Comparison of ENCODE assay signal across 12 cellular contexts in genomic region chr6:125787791-125788190, GRCh38. TPM values are rescaled to one million over a fixed set of nuclear protein-coding genes. Genes with fewer than 3 reads are reported as not detected.
DNase-seq lines count a peak whose midpoint lies in the region; ATAC-seq and TF ChIP-seq lines count a peak whose summit lies in the region.
"Had no signal": no experiment of that assay in that cellular context is flagged by ENCODE, and none has a peak within 500 bp of the region (broad histone marks: within the 10 kb centered on the region; RNA-seq: fewer than 3 reads in every experiment).

No MANE protein-coding gene starts in this region.

- ATAC-seq in left ventricle myocardium superior (no peak), GM18502 (IDR thresholded peaks at IDR 0.05; ENCODE audit: poor library complexity, unreplicated experiment) (no peak)

- H3K4me3 ChIP-seq in cardiac muscle cell (no peak overlapping the region), epithelial cell of proximal tubule (ENCODE audit: low read depth, low read length) (no peak overlapping the region), tibial artery (no peak overlapping the region)

- H3K4me1 ChIP-seq in cardiac muscle cell (ENCODE audit: low read depth): peaks cover 8% of the 10 kb centered on the region
- H3K4me1 ChIP-seq in tibial artery: peaks cover 0 to 34% (median 18%) of the 10 kb centered on the region in 4 donors

- DNase-seq in cardiac muscle cell (ENCODE audit: low read depth in 1 of 2, low spot score in 1 of 2) (peak in 1 of 2 donors; percentile 75), left ventricle myocardium superior (no peak), NCI-H69 (lab: John Stamatoyannopoulos, UW) (peak; percentile 20), epithelial cell of proximal tubule (ENCODE audit: low read depth) (no peak), tibial artery (no peak), NCI-H510A treated with DMSO at 0.1 percent for 48 hours (lab: John Stamatoyannopoulos, UW) (no peak), NCI-H1105 (lab: John Stamatoyannopoulos, UW) (no peak)
- DNase-seq: activated T-cell treated with anti-CD3 and anti-CD28 coated beads, Interleukin-2, amount 50 U/mL, for 24 hours; DMS79 treated with DMSO at 0.1 percent for 48 hours; foreskin melanocyte had no signal

- intact Hi-C loops in left ventricle myocardium superior (cut with micrococcal nuclease) (no loop called here), tibial artery (cut with DNase I; ENCODE audit: low total_unique reads) (no loop called here)

- H3K9me3 ChIP-seq in cardiac muscle cell (ENCODE audit: low read depth) (no peaks in the 10 kb centered on the region), tibial artery (no peaks in the 10 kb centered on the region)

- no peaks in the 10 kb centered on the region for H3K27me3 ChIP-seq in cardiac muscle cell
- no peaks in the 10 kb centered on the region for H3K27me3 ChIP-seq in tibial artery

- H3K27ac ChIP-seq in cardiac muscle cell (no peak overlapping the region), tibial artery (peak overlapping the region; percentile 95 to 96)
- H3K27ac ChIP-seq: HL-60 had no signal

- no peaks in the 10 kb centered on the region for H3K36me3 ChIP-seq in cardiac muscle cell
- no peaks in the 10 kb centered on the region for H3K36me3 ChIP-seq in tibial artery

- TF ChIP-seq CTCF in cardiac muscle cell (IDR thresholded peaks at IDR 0.05; ENCODE audit: low read depth, low read length) (peak; percentile 41), epithelial cell of proximal tubule (conservative IDR thresholded peaks at IDR 0.05; ENCODE audit: low read depth, low read length) (peak; percentile 64), tibial artery (IDR thresholded peaks at IDR 0.05) (no peak)

RNA-seq across cellular contexts. Expression of gene NCOA7, which starts 3.0 kb away (rescaled TPM):
- 4.2 and 5.2 TPM in 2 replicates for total RNA-seq in cardiac muscle cell
- polyA plus RNA-seq in cardiac muscle cell: 5.3 and 5.8 TPM in 2 replicates
- 10.2 TPM for total RNA-seq in left ventricle myocardium superior
- 8.2 and 8.3 TPM in 2 replicates for total RNA-seq in epithelial cell of proximal tubule

RNA-seq across cellular contexts. Expression of gene HEY2, which starts 38.4 kb away (rescaled TPM):
- 38.1 and 73.8 TPM in 2 replicates for total RNA-seq in cardiac muscle cell
- polyA plus RNA-seq in cardiac muscle cell: 54.1 and 166 TPM in 2 replicates
- 66.8 TPM for total RNA-seq in left ventricle myocardium superior
- total RNA-seq in epithelial cell of proximal tubule: 0.36 TPM in 1 of 2 replicates, not detected in the other

Comparison
In these comparisons a context has a peak if more than half of its experiments do, and no peak if none do; other contexts are left out.
1. CTCF ChIP-seq: peak in cardiac muscle cell (single experiment) and epithelial cell of proximal tubule (single experiment); none in tibial artery (0 of 2).
2. RNA of gene HEY2, which starts 38.4 kb away (total RNA-seq): 38.1 to 73.8 TPM in cardiac muscle cell and 66.8 TPM in left ventricle myocardium superior (single experiment); 0.36 TPM in epithelial cell of proximal tubule; every median in the first group is over 10 times any median in the second.